20 cellular contexts compared by ENCODE assay signal in the genomic region with DNA sequence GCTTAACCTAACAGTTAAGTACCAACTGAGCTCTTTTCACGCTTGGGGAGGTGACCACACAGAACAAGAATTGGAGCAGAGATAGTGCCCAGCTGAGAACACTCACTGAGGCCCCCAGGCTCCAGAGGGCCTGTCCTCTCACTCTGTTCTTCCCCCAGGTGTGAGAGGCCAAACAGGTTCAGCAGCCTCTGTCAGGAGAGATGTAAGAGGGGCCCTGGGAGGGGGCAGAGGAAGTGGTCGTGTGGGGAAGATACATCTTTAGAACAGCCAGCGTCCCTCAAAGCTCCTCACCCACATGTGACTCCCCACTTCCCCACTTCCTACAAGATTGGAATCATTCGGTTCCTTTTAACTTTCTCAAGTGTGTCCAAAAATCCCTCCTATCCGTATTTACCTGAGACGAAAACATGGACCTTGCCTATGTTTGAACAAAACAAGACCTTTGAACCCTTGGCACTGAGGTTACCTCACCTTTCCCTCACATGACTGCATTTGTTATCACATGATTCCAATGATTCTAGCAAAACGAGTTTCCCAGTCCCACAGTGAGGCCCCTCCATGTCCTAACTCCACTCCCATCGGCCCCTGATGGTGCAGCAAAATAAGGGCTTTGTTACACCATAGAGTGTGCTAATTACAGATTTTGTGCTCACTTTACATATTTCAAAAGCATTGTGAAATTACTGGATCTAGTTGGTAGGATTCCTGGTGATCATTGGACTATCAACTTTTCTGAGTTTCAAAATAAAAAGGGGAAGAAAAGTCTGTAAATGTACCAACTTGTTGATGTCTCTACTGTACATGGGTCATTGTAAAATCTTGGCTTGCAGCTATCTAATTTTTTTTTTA. TPM values are rescaled to one million over a fixed set of nuclear protein-coding genes. Genes with fewer than 3 reads are reported as not detected.
DNase-seq lines count a peak whose midpoint lies in the region; ATAC-seq and TF ChIP-seq lines count a peak whose summit lies in the region.
"Had no signal": no experiment of that assay in that cellular context is flagged by ENCODE, and none has a peak within 500 bp of the region (broad histone marks: within the 10 kb centered on the region; RNA-seq: fewer than 3 reads in every experiment).

No MANE protein-coding gene starts in this region.

- no peak for ATAC-seq in activated T-cell treated with anti-CD3 and anti-CD28 coated beads, Interleukin-2, amount 50 U/mL, for 4 hours
- no peak for ATAC-seq in activated naive CD4-positive, alpha-beta T cell treated with anti-CD3 and anti-CD28 coated beads, Interleukin-2, amount 50 U/mL, for 72 hours
- ATAC-seq: activated T-helper 17 cell treated with anti-CD3 and anti-CD28 coated beads, Interleukin-2, amount 50 U/mL, for 72 hours; effector memory CD8-positive, alpha-beta T cell had no signal

- H3K36me3 Mint-ChIP-seq in progenitor cell of endocrine pancreas (ENCODE audit: insufficient read depth), result peaks cover 3% of the 10 kb centered on the region
- H3K36me3 Mint-ChIP-seq in activated T-cell treated with anti-CD3 and anti-CD28 coated beads, Interleukin-2, amount 50 U/mL, for 4 hours (ENCODE audit: insufficient read depth), result no peaks in the 10 kb centered on the region
- H3K36me3 Mint-ChIP-seq in activated naive CD4-positive, alpha-beta T cell treated with anti-CD3 and anti-CD28 coated beads, Interleukin-2, amount 50 U/mL, for 72 hours, result no peaks in the 10 kb centered on the region
- H3K36me3 Mint-ChIP-seq: immature natural killer cell had no signal

- peaks cover 2% of the 10 kb centered on the region for H3K9me3 Mint-ChIP-seq in progenitor cell of endocrine pancreas (ENCODE audit: low read depth)
- H3K9me3 Mint-ChIP-seq in activated T-cell treated with anti-CD3 and anti-CD28 coated beads, Interleukin-2, amount 50 U/mL, for 4 hours, result no peaks in the 10 kb centered on the region
- no peaks in the 10 kb centered on the region for H3K9me3 Mint-ChIP-seq in activated naive CD4-positive, alpha-beta T cell treated with anti-CD3 and anti-CD28 coated beads, Interleukin-2, amount 50 U/mL, for 72 hours
- H3K9me3 Mint-ChIP-seq: activated B cell treated with CpG ODN at 0.5 μM for 24 hours; activated T-helper 17 cell treated with anti-CD3 and anti-CD28 coated beads, Interleukin-2, amount 50 U/mL, for 72 hours; effector memory CD8-positive, alpha-beta T cell; immature natural killer cell; nephron had no signal

- peak; percentile 18 for DNase-seq in NCI-H510A (lab: John Stamatoyannopoulos, UW)
- no peak for DNase-seq in NCI-H510A treated with DMSO at 0.1 percent for 48 hours (lab: John Stamatoyannopoulos, UW)
- peak in 2 of 3 donors; percentile 51 to 54 for DNase-seq in Peyer's patch
- DNase-seq in islet precursor cell, result peak; percentile 85
- DNase-seq in progenitor cell of endocrine pancreas (ENCODE audit: low spot score, unreplicated experiment), result peak; percentile 47
- no peak for DNase-seq in NCI-H345 treated with DMSO at 0.1 percent for 48 hours (lab: John Stamatoyannopoulos, UW; ENCODE audit: unreplicated experiment)
- DNase-seq in activated T-cell treated with anti-CD3 and anti-CD28 coated beads, Interleukin-2, amount 50 U/mL, for 4 hours, result no peak
- no peak for DNase-seq in activated naive CD4-positive, alpha-beta T cell treated with anti-CD3 and anti-CD28 coated beads, Interleukin-2, amount 50 U/mL, for 72 hours (ENCODE audit: low spot score in 2 of 2)
- DNase-seq: activated B cell treated with CpG ODN at 0.5 μM for 24 hours; caudate nucleus; effector memory CD8-positive, alpha-beta T cell; glutamatergic neuron; immature natural killer cell; KBM-7; NCI-H1048; NCI-H2081 treated with DMSO at 0.1 percent for 48 hours had no signal

- peak overlapping the region; percentile 25 for H3K4me3 Mint-ChIP-seq in progenitor cell of endocrine pancreas (ENCODE audit: low read depth)
- no peak overlapping the region for H3K4me3 Mint-ChIP-seq in activated T-cell treated with anti-CD3 and anti-CD28 coated beads, Interleukin-2, amount 50 U/mL, for 4 hours
- H3K4me3 Mint-ChIP-seq: activated B cell treated with CpG ODN at 0.5 μM for 24 hours; activated T-helper 17 cell treated with anti-CD3 and anti-CD28 coated beads, Interleukin-2, amount 50 U/mL, for 72 hours; effector memory CD8-positive, alpha-beta T cell; immature natural killer cell; nephron had no signal

- H3K36me3 ChIP-seq in Peyer's patch, result no peaks in the 10 kb centered on the region
- H3K36me3 ChIP-seq: SJSA1, thoracic aorta had no signal

- peaks cover 31% of the 10 kb centered on the region for H3K4me1 Mint-ChIP-seq in progenitor cell of endocrine pancreas (ENCODE audit: low read depth)
- peaks cover 3% of the 10 kb centered on the region for H3K4me1 Mint-ChIP-seq in activated T-cell treated with anti-CD3 and anti-CD28 coated beads, Interleukin-2, amount 50 U/mL, for 4 hours (ENCODE audit: low read depth)
- H3K4me1 Mint-ChIP-seq: activated B cell treated with CpG ODN at 0.5 μM for 24 hours; activated T-helper 17 cell treated with anti-CD3 and anti-CD28 coated beads, Interleukin-2, amount 50 U/mL, for 72 hours; immature natural killer cell; nephron had no signal

- no peak for TF ChIP-seq CTCF in Peyer's patch (IDR thresholded peaks at IDR 0.05)
- TF ChIP-seq CTCF in progenitor cell of endocrine pancreas (IDR thresholded peaks at IDR 0.05; ENCODE audit: unreplicated experiment), result no peak

- H3K27ac Mint-ChIP-seq in progenitor cell of endocrine pancreas, result peak overlapping the region; percentile 99
- peak overlapping the region in 1 of 2 donors; percentile 79 for H3K27ac Mint-ChIP-seq in activated naive CD4-positive, alpha-beta T cell treated with anti-CD3 and anti-CD28 coated beads, Interleukin-2, amount 50 U/mL, for 72 hours
- H3K27ac Mint-ChIP-seq: activated B cell treated with CpG ODN at 0.5 μM for 24 hours; activated T-helper 17 cell treated with anti-CD3 and anti-CD28 coated beads, Interleukin-2, amount 50 U/mL, for 72 hours; effector memory CD8-positive, alpha-beta T cell; immature natural killer cell had no signal

- TF ChIP-seq POLR2A in Peyer's patch (IDR thresholded peaks at IDR 0.05), result no peak

- no peaks in the 10 kb centered on the region for H3K27me3 ChIP-seq in Peyer's patch
- H3K27me3 ChIP-seq: SJSA1 had no signal

- no peaks in the 10 kb centered on the region for H3K4me1 ChIP-seq in Peyer's patch
- H3K4me1 ChIP-seq: SJSA1 had no signal

- no peaks in the 10 kb centered on the region for H3K9me3 ChIP-seq in Peyer's patch
- H3K9me3 ChIP-seq: SJSA1, thoracic aorta had no signal

- no peaks in the 10 kb centered on the region for H3K27me3 Mint-ChIP-seq in progenitor cell of endocrine pancreas
- H3K27me3 Mint-ChIP-seq in activated T-cell treated with anti-CD3 and anti-CD28 coated beads, Interleukin-2, amount 50 U/mL, for 4 hours (ENCODE audit: low read depth), result peaks cover 11% of the 10 kb centered on the region

- H3K27ac ChIP-seq in Peyer's patch, result peak overlapping the region in 2 of 4 donors; percentile 23 to 57
- H3K27ac ChIP-seq: SJSA1, thoracic aorta had no signal

- H3K4me3 ChIP-seq in Peyer's patch, result no peak overlapping the region
- H3K4me3 ChIP-seq: SJSA1, thoracic aorta had no signal

RNA-seq across cellular contexts. Expression of a gene that starts 40.0 kb away (rescaled TPM):
- total RNA-seq in Peyer's patch (100 to 1,000 TPM; 175 to 206 (median 183) TPM), progenitor cell of endocrine pancreas (279 and 297 TPM in 2 replicates)
- total RNA-seq in activated T-cell treated with anti-CD3 and anti-CD28 coated beads, Interleukin-2, amount 50 U/mL, for 4 hours, result 100 to 1,000 TPM; 161 to 180 (median 164) TPM
- 100 to 1,000 TPM; 195 to 220 TPM for total RNA-seq in activated naive CD4-positive, alpha-beta T cell treated with anti-CD3 and anti-CD28 coated beads, Interleukin-2, amount 50 U/mL, for 72 hours

Comparison
In these comparisons a context has a peak if more than half of its experiments do, and no peak if none do; other contexts are left out.
1. DNase-seq: peak in NCI-H510A (single experiment), Peyer's patch (2 of 3), islet precursor cell (single experiment) and progenitor cell of endocrine pancreas (single experiment); none in NCI-H510A treated with DMSO at 0.1 percent for 48 hours (single experiment), NCI-H345 treated with DMSO at 0.1 percent for 48 hours (single experiment), activated T-cell treated with anti-CD3 and anti-CD28 coated beads, Interleukin-2, amount 50 U/mL, for 4 hours (single experiment) and activated naive CD4-positive, alpha-beta T cell treated with anti-CD3 and anti-CD28 coated beads, Interleukin-2, amount 50 U/mL, for 72 hours (0 of 2).